Comparison of ENCODE assay signal across 8 cellular contexts in the genomic region with DNA sequence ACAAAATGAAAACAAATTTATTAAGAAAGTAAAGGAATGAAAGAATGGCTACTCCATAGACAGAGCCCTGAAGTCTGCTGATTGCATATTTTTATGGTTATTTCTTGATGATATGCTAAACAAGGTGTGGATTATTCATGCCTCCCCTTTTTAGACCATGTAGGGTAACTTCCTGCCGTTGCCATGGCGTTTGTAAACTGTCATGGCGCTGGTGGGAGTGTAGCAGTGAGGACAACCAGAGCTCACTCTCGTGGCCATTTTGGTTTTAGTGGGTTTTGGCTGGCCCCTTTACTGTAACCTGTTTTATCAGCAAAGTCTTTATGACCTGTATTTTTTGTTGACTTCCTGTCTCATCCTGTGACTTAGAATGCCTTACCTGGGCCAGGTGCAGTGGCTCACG. TPM values are rescaled to one million over a fixed set of nuclear protein-coding genes. Genes with fewer than 3 reads are reported as not detected.
DNase-seq lines count a peak whose midpoint lies in the region; ATAC-seq, FAIRE-seq and TF ChIP-seq lines count a peak whose summit lies in the region.
"Not testable (repeated sequence)": the region's sequence is repeated elsewhere in the genome, so short reads cannot be mapped to it uniquely, and the experiment has no call there.

No MANE protein-coding gene starts in this region.

- H3K9me3 ChIP-seq in GM23248 (ENCODE audit: low read depth); endothelial cell of umbilical vein (replicated peaks; ENCODE audit: control insufficient read depth, insufficient read depth, low read length); right atrium auricular region; stomach: not testable (repeated sequence)

- not testable (repeated sequence) for H3K27me3 Mint-ChIP-seq in activated CD4-positive, alpha-beta memory T cell treated with anti-CD3 and anti-CD28 coated beads for 36 hours; activated naive CD8-positive, alpha-beta T cell treated with anti-CD3 and anti-CD28 coated beads, Interleukin-2, amount 50 U/mL, for 24 hours

- not testable (repeated sequence) for TF ChIP-seq EP300 in stomach (IDR thresholded peaks at IDR 0.05)

- H3K9me3 Mint-ChIP-seq in activated CD4-positive, alpha-beta memory T cell treated with anti-CD3 and anti-CD28 coated beads for 36 hours, result not testable (repeated sequence)
- H3K9me3 Mint-ChIP-seq in activated naive CD8-positive, alpha-beta T cell treated with anti-CD3 and anti-CD28 coated beads, Interleukin-2, amount 50 U/mL, for 24 hours, result peaks cover 10% of the 10 kb centered on the region

- BruUV-seq in endothelial cell of umbilical vein (replicated peaks; lab: Mats Ljungman, UMichigan), result not testable (repeated sequence)

- peaks cover 43% of the 10 kb centered on the region for H3K36me3 Mint-ChIP-seq in activated CD4-positive, alpha-beta memory T cell treated with anti-CD3 and anti-CD28 coated beads for 36 hours
- H3K36me3 Mint-ChIP-seq in activated naive CD8-positive, alpha-beta T cell treated with anti-CD3 and anti-CD28 coated beads, Interleukin-2, amount 50 U/mL, for 24 hours (ENCODE audit: low read depth), result peaks cover 40% of the 10 kb centered on the region

- in situ Hi-C loops in GM23248 (cut with MboI), result not testable (repeated sequence)

- not testable (repeated sequence) for H3K27me3 ChIP-seq in ACC112 (ENCODE audit: insufficient read depth, low read length); GM23248 (replicated peaks; ENCODE audit: insufficient read depth); endothelial cell of umbilical vein (ENCODE audit: control insufficient read depth in 2 of 2, insufficient read depth in 2 of 2, low read length in 2 of 2); right atrium auricular region; rectal smooth muscle tissue (ENCODE audit: control insufficient read depth, insufficient read depth, low read length); stomach

- WGBS in GM23248 (ENCODE audit: low coverage in 1 of 2, low lambda C conversion rate in 2 of 2, missing lambda C conversion rate in 2 of 2), 2 experiments, result 91 to 95% methylated on average over 5 of the region's 5 CpGs
- 92 to 94% (median 93%) methylated on average over 5 of the region's 5 CpGs for WGBS in stomach, 5 donors

- not testable (repeated sequence) for H2AFZ ChIP-seq in ACC112 (ENCODE audit: low read length, unreplicated experiment); GM23248; endothelial cell of umbilical vein (ENCODE audit: low read depth, low read length)

- TF ChIP-seq POLR2A in endothelial cell of umbilical vein (IDR thresholded peaks at IDR 0.05; ENCODE audit: low read depth, low read length); stomach (IDR thresholded peaks at IDR 0.05): not testable (repeated sequence)

- H3K4me3 ChIP-seq in ACC112 (ENCODE audit: low read depth, low read length); GM23248; endothelial cell of umbilical vein (replicated peaks in 1 of 3; ENCODE audit: insufficient read depth in 1 of 3, low read depth in 1 of 3, low read length in 3 of 3); right atrium auricular region; rectal smooth muscle tissue (ENCODE audit: low read length); stomach: not testable (repeated sequence)

- H3K36me3 ChIP-seq in ACC112 (ENCODE audit: insufficient read depth, low read length) (peaks cover 25% of the 10 kb centered on the region), right atrium auricular region (peaks cover 22% of the 10 kb centered on the region), stomach (peaks cover 0 to 34% (median 29%) of the 10 kb centered on the region in 4 donors)
- H3K36me3 ChIP-seq in GM23248 (ENCODE audit: low read depth); endothelial cell of umbilical vein (ENCODE audit: control insufficient read depth in 2 of 2, extremely low read depth in 1 of 2, insufficient read depth in 2 of 2, low read length in 2 of 2); rectal smooth muscle tissue (ENCODE audit: control insufficient read depth, insufficient read depth, low read length): not testable (repeated sequence)

- H3K79me2 ChIP-seq in ACC112 (ENCODE audit: control insufficient read depth, insufficient read depth, low read length, unreplicated experiment); endothelial cell of umbilical vein (ENCODE audit: control insufficient read depth, insufficient read depth, low read length): not testable (repeated sequence)
- peaks cover 76% of the 10 kb centered on the region for H3K79me2 ChIP-seq in GM23248 (ENCODE audit: insufficient read depth)

- H3K9ac ChIP-seq in GM23248; endothelial cell of umbilical vein (replicated peaks; ENCODE audit: extremely low read depth, insufficient read depth, low read length); rectal smooth muscle tissue (ENCODE audit: low read length): not testable (repeated sequence)

- intact Hi-C loops in activated CD4-positive, alpha-beta memory T cell treated with anti-CD3 and anti-CD28 coated beads for 36 hours (cut with micrococcal nuclease), result loop anchor here (5.0 kb wide), 2 partner anchors 38 to 193 kb away; no protein-coding TSS in a partner anchor
- intact Hi-C loops in endothelial cell of umbilical vein (cut with micrococcal nuclease), result loop anchor here (1.0 to 10.0 kb wide), 2 partner anchors 9 to 255 kb away; no protein-coding TSS in a partner anchor
- intact Hi-C loops in stomach (cut with DNase I; ENCODE audit: low total_unique reads), result not testable (repeated sequence)

- POLR2A ChIA-PET in activated CD4-positive, alpha-beta memory T cell treated with anti-CD3 and anti-CD28 coated beads for 36 hours (lab: Charles Lee); endothelial cell of umbilical vein (lab: Charles Lee): not testable (repeated sequence)

- not testable (repeated sequence) for H3K4me2 ChIP-seq in GM23248 (ENCODE audit: unreplicated experiment)
- peak overlapping the region; percentile 45 for H3K4me2 ChIP-seq in endothelial cell of umbilical vein (ENCODE audit: insufficient read depth, low read length)

- H3F3A ChIP-seq in GM23248 (ENCODE audit: insufficient read depth), result peaks cover 43% of the 10 kb centered on the region

- TF ChIP-seq CTCF in endothelial cell of umbilical vein (IDR thresholded peaks at IDR 0.05; ENCODE audit: extremely low read depth in 1 of 2, insufficient read depth in 1 of 2, low read depth in 1 of 2, low read length in 2 of 2); right atrium auricular region (IDR thresholded peaks at IDR 0.05); stomach (IDR thresholded peaks at IDR 0.05): not testable (repeated sequence)

- not testable (repeated sequence) for H4K20me1 ChIP-seq in GM23248 (ENCODE audit: insufficient read depth); endothelial cell of umbilical vein (replicated peaks; ENCODE audit: control insufficient read depth, extremely low read depth, insufficient read depth, low read length)

- H3K27ac Mint-ChIP-seq in activated CD4-positive, alpha-beta memory T cell treated with anti-CD3 and anti-CD28 coated beads for 36 hours, result peak overlapping the region; percentile 71
- H3K27ac Mint-ChIP-seq in activated naive CD8-positive, alpha-beta T cell treated with anti-CD3 and anti-CD28 coated beads, Interleukin-2, amount 50 U/mL, for 24 hours, result peak overlapping the region; percentile 81

- FAIRE-seq in endothelial cell of umbilical vein (lab: Jason Lieb, UNC), result not testable (repeated sequence)

- CTCF ChIA-PET in activated CD4-positive, alpha-beta memory T cell treated with anti-CD3 and anti-CD28 coated beads for 36 hours (lab: Charles Lee), result not testable (repeated sequence)
- CTCF ChIA-PET in endothelial cell of umbilical vein (lab: Charles Lee), result interaction anchor here (0.6 to 2.6 kb wide), 4 partner anchors 9 to 70 kb away, joined by 3 to 16 read pairs (median 9); no protein-coding TSS in a partner anchor

- H3K4me1 ChIP-seq in ACC112 (ENCODE audit: control insufficient read depth, insufficient read depth, low read length, unreplicated experiment) (peaks cover 48% of the 10 kb centered on the region), GM23248 (ENCODE audit: insufficient read depth) (peaks cover 53% of the 10 kb centered on the region), endothelial cell of umbilical vein (ENCODE audit: control insufficient read depth, extremely low read depth, insufficient read depth, low read length) (peaks cover 54% of the 10 kb centered on the region), right atrium auricular region (peaks cover 0 to 54% of the 10 kb centered on the region in 2 donors), rectal smooth muscle tissue (ENCODE audit: control insufficient read depth, insufficient read depth, low read length) (peaks cover 31% of the 10 kb centered on the region), stomach (peaks cover 27 to 68% (median 58%) of the 10 kb centered on the region in 4 donors)

- ATAC-seq in activated naive CD8-positive, alpha-beta T cell treated with anti-CD3 and anti-CD28 coated beads, Interleukin-2, amount 50 U/mL, for 24 hours, result not testable (repeated sequence)

- not testable (repeated sequence) for H3K9me2 ChIP-seq in GM23248 (ENCODE audit: insufficient read depth)

- H3K4me3 Mint-ChIP-seq in activated CD4-positive, alpha-beta memory T cell treated with anti-CD3 and anti-CD28 coated beads for 36 hours, result not testable (repeated sequence)
- peak overlapping the region; percentile 35 for H3K4me3 Mint-ChIP-seq in activated naive CD8-positive, alpha-beta T cell treated with anti-CD3 and anti-CD28 coated beads, Interleukin-2, amount 50 U/mL, for 24 hours

- not testable (repeated sequence) for H3K9me1 ChIP-seq in endothelial cell of umbilical vein (replicated peaks; ENCODE audit: control insufficient read depth, extremely low read depth, insufficient read depth, low read length)

- dilution Hi-C loops in endothelial cell of umbilical vein (cut with MboI; ENCODE audit: extremely low pct_ligation_motif_present, low sequenced_read_pairs), result not testable (repeated sequence)

- H3K27ac ChIP-seq in ACC112 (ENCODE audit: low read depth, low read length), result peak overlapping the region; percentile 32; the same call in 1 of the 2 replicates
- H3K27ac ChIP-seq in GM23248, result peak overlapping the region; percentile 96
- peak overlapping the region; percentile 56 for H3K27ac ChIP-seq in endothelial cell of umbilical vein (ENCODE audit: insufficient read depth, low read depth, low read length)
- peak overlapping the region; percentile 10 to 87 for H3K27ac ChIP-seq in right atrium auricular region
- peak overlapping the region; percentile 12 for H3K27ac ChIP-seq in rectal smooth muscle tissue (ENCODE audit: low read depth, low read length)
- H3K27ac ChIP-seq in stomach, result peak overlapping the region in 4 of 5 donors; percentile 71 to 82 (median 77)

- peaks cover 75% of the 10 kb centered on the region for H3K4me1 Mint-ChIP-seq in activated CD4-positive, alpha-beta memory T cell treated with anti-CD3 and anti-CD28 coated beads for 36 hours (ENCODE audit: low read depth)
- peaks cover 83% of the 10 kb centered on the region for H3K4me1 Mint-ChIP-seq in activated naive CD8-positive, alpha-beta T cell treated with anti-CD3 and anti-CD28 coated beads, Interleukin-2, amount 50 U/mL, for 24 hours

- not testable (repeated sequence) for DNase-seq in GM23248; endothelial cell of umbilical vein (ENCODE audit: low read depth, low spot score); right atrium auricular region (ENCODE audit: low spot score); stomach
- peak; percentile 49 for DNase-seq in activated CD4-positive, alpha-beta memory T cell treated with anti-CD3 and anti-CD28 coated beads for 36 hours
- DNase-seq in activated naive CD8-positive, alpha-beta T cell treated with anti-CD3 and anti-CD28 coated beads, Interleukin-2, amount 50 U/mL, for 24 hours, result peak; percentile 17

RNA-seq across cellular contexts. Expression of a gene that starts 17.5 kb away (rescaled TPM):
- total RNA-seq in GM23248 (2014; rRNA removed; shearing (Covaris generic)), result 18.0 and 27.6 TPM in 2 replicates
- polyA plus RNA-seq in GM23248 (2016; fragmentation: Nextera tagmentation; extraction: Ambion mirVana), result 22.7 and 25.8 TPM in 2 replicates
- total RNA-seq in activated CD4-positive, alpha-beta memory T cell treated with anti-CD3 and anti-CD28 coated beads for 36 hours, result 10 to 100 TPM; 29.0 to 30.2 TPM
- 21.2 and 25.6 TPM in 2 replicates for total RNA-seq in endothelial cell of umbilical vein
- polyA plus RNA-seq in endothelial cell of umbilical vein, result 4.3 and 6.3 TPM in 2 replicates
- 6.6 and 7.0 TPM in 2 replicates for polyA plus RNA-seq in endothelial cell of umbilical vein (2011; cell fraction: cytosol; rRNA removed)
- polyA plus RNA-seq in endothelial cell of umbilical vein (2011; cell fraction: nucleus; rRNA removed), result 12.9 and 18.7 TPM in 2 replicates
- polyA plus RNA-seq in endothelial cell of umbilical vein (2012), result 12.2 and 15.4 TPM in 2 replicates
- polyA minus RNA-seq in endothelial cell of umbilical vein, result 25.6 and 26.1 TPM in 2 replicates
- polyA minus RNA-seq in endothelial cell of umbilical vein (2011; cell fraction: cytosol; rRNA and poly(A)+ RNA removed), result 5.1 TPM
- polyA minus RNA-seq in endothelial cell of umbilical vein (2011; cell fraction: nucleus; rRNA and poly(A)+ RNA removed), result 29.2 and 41.4 TPM in 2 replicates
- 10 to 100 TPM; 27.4 to 36.2 TPM for total RNA-seq in right atrium auricular region
- total RNA-seq in stomach, result 10 to 100 TPM; 25.9 to 58.0 (median 47.8) TPM
- 1 to 10 TPM; 4.4 to 7.5 (median 5.5) TPM for polyA plus RNA-seq in stomach

Comparison
In these comparisons a context has a peak if more than half of its experiments do, and no peak if none do; other contexts are left out.
1. H3K27ac ChIP-seq: peak in every context shown above with its lines; median percentile 96 in GM23248; 77 in stomach; 56 in endothelial cell of umbilical vein; 48 in right atrium auricular region; 32 in ACC112; 12 in rectal smooth muscle tissue.